1 cellular context compared by ENCODE assay signal in the genomic region with DNA sequence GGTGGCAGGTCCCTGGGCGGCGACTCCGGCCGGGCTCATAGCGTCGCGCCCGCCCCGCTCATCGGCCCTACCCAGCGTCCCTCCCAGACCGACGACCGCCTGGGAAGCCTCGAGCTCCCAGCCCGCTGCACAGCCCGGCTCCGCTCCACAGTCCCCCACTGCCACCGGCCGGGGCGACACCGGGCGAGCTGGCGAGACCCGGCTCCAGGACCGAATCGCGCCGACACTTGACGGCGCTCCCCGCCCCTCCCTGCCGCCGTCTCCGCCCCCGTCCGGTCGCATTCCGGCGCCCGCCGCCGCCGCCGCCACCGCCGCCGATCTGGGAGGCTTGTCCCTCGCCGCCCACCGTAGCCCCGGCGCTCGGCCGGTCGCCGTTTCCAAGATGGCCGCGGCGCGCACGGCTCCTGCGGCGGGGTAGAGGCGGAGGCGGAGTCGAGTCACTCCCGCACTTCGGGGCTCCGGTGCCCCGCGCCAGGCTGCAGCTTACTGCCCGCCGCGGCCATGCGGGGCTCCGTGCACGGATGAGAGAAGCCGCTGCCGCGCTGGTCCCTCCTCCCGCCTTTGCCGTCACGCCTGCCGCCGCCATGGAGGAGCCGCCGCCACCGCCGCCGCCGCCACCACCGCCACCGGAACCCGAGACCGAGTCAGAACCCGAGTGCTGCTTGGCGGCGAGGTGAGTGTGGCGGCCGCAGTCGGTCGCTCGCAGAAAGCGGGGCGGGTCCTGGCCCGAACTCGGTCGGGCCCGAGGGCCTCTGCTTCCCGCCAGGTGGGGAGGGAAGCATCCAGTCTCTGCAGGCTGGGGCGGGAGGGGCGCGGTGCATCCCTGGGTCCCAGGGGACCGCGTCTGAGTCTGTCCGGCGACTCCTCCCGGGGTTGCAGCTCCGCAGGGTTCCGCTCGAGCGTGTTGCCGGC.
TF ChIP-seq lines count a peak whose summit lies in the region.

A gene with protein sequence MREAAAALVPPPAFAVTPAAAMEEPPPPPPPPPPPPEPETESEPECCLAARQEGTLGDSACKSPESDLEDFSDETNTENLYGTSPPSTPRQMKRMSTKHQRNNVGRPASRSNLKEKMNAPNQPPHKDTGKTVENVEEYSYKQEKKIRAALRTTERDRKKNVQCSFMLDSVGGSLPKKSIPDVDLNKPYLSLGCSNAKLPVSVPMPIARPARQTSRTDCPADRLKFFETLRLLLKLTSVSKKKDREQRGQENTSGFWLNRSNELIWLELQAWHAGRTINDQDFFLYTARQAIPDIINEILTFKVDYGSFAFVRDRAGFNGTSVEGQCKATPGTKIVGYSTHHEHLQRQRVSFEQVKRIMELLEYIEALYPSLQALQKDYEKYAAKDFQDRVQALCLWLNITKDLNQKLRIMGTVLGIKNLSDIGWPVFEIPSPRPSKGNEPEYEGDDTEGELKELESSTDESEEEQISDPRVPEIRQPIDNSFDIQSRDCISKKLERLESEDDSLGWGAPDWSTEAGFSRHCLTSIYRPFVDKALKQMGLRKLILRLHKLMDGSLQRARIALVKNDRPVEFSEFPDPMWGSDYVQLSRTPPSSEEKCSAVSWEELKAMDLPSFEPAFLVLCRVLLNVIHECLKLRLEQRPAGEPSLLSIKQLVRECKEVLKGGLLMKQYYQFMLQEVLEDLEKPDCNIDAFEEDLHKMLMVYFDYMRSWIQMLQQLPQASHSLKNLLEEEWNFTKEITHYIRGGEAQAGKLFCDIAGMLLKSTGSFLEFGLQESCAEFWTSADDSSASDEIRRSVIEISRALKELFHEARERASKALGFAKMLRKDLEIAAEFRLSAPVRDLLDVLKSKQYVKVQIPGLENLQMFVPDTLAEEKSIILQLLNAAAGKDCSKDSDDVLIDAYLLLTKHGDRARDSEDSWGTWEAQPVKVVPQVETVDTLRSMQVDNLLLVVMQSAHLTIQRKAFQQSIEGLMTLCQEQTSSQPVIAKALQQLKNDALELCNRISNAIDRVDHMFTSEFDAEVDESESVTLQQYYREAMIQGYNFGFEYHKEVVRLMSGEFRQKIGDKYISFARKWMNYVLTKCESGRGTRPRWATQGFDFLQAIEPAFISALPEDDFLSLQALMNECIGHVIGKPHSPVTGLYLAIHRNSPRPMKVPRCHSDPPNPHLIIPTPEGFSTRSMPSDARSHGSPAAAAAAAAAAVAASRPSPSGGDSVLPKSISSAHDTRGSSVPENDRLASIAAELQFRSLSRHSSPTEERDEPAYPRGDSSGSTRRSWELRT (N-terminal part only) (plus strand): TSS at position 359 of the 912 bp plus-strand sequence. CDS start 163 bp downstream, at position 522.

TF ChIP-seq in K562, 482 proteins besides CTCF, POLR2A, EP300 and RAD21 (continued from another document and continues in another):
- TF ChIP-seq ELK3 (CRISPR knock-in tag; IDR thresholded peaks at IDR 0.05) (no peak), TEAD1 (CRISPR knock-in tag; IDR thresholded peaks at IDR 0.05) (peak in 1 of 2 experiments; percentile 99; a peak in 2 of 4 replicates), CHAMP1 (IDR thresholded peaks at IDR 0.05) (no peak), ZNF830 (CRISPR knock-in tag; IDR thresholded peaks at IDR 0.05) (no peak; the same call in 1 of the 2 replicates), ZBTB12 (CRISPR knock-in tag; IDR thresholded peaks at IDR 0.05) (no peak), NFATC3 (IDR thresholded peaks at IDR 0.05) (no peak), ZNF384 (IDR thresholded peaks at IDR 0.05; ENCODE audit: low read depth, low read length) (no peak), KLF16 (IDR thresholded peaks at IDR 0.05) (peak; percentile 62; the same call in 1 of the 2 replicates), ZNF695 (CRISPR knock-in tag; IDR thresholded peaks at IDR 0.05) (no peak), KDM5B (IDR thresholded peaks at IDR 0.05; ENCODE audit: insufficient replicate concordance, low read depth, low read length) (peak; percentile 95), U2AF2 (optimal IDR thresholded peaks at IDR 0.05; ENCODE audit: low read depth, low read length) (no peak), ZNF77 (CRISPR knock-in tag; IDR thresholded peaks at IDR 0.05) (no peak), HNRNPH1 (optimal IDR thresholded peaks at IDR 0.05; ENCODE audit: low read depth, low read length) (no peak), SRSF7 (optimal IDR thresholded peaks at IDR 0.05; ENCODE audit: low read depth, low read length) (no peak), KLF13 (tag; IDR thresholded peaks at IDR 0.05; ENCODE audit: borderline replicate concordance, low read depth) (no peak), HDAC3 (IDR thresholded peaks at IDR 0.05; ENCODE audit: borderline replicate concordance, partially characterized antibody) (no peak), KDM1A (IDR thresholded peaks at IDR 0.05) (no peak), MTA2 (IDR thresholded peaks at IDR 0.05; ENCODE audit: low read depth) (no peak), RBM39 (optimal IDR thresholded peaks at IDR 0.05; ENCODE audit: low read depth, low read length) (no peak), NFIC (IDR thresholded peaks at IDR 0.05) (peak; percentile 33; the same call in 1 of the 2 replicates), MTA1 (IDR thresholded peaks at IDR 0.05; ENCODE audit: borderline replicate concordance) (0 out of 2 replicates have a peak, but pooled peaks have one; percentile 77), SMAD3 (CRISPR knock-in tag; conservative IDR thresholded peaks at IDR 0.05) (no peak), GATAD2B (IDR thresholded peaks at IDR 0.05; ENCODE audit: borderline replicate concordance) (peak; percentile 96), ETS2 (tag; IDR thresholded peaks at IDR 0.05; ENCODE audit: borderline replicate concordance, poor library complexity, severe bottlenecking) (no peak), GTF3C2 (IDR thresholded peaks at IDR 0.05; ENCODE audit: borderline replicate concordance, extremely low read depth, insufficient read length) (no peak), CCNT2 (IDR thresholded peaks at IDR 0.05; ENCODE audit: borderline replicate concordance, extremely low read depth, insufficient read length, low read depth, low read length) (no peak), TEAD2 (tag; IDR thresholded peaks at IDR 0.05) (no peak), BMI1 (IDR thresholded peaks at IDR 0.05; ENCODE audit: low read length) (no peak), L3MBTL2 (IDR thresholded peaks at IDR 0.05) (peak; percentile 88), NFXL1 (CRISPR knock-in tag; IDR thresholded peaks at IDR 0.05) (no peak), ZNF764 (CRISPR knock-in tag; IDR thresholded peaks at IDR 0.05; ENCODE audit: low read depth) (no peak), CEBPB (tag; IDR thresholded peaks at IDR 0.05) (no peak), HDGF (IDR thresholded peaks at IDR 0.05) (no peak)
- TF ChIP-seq, protein P1, sequence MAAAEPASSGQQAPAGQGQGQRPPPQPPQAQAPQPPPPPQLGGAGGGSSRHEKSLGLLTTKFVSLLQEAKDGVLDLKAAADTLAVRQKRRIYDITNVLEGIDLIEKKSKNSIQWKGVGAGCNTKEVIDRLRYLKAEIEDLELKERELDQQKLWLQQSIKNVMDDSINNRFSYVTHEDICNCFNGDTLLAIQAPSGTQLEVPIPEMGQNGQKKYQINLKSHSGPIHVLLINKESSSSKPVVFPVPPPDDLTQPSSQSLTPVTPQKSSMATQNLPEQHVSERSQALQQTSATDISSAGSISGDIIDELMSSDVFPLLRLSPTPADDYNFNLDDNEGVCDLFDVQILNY (CRISPR knock-in tag; IDR thresholded peaks at IDR 0.05) = peak; percentile 88
- TF ChIP-seq, protein P2, sequence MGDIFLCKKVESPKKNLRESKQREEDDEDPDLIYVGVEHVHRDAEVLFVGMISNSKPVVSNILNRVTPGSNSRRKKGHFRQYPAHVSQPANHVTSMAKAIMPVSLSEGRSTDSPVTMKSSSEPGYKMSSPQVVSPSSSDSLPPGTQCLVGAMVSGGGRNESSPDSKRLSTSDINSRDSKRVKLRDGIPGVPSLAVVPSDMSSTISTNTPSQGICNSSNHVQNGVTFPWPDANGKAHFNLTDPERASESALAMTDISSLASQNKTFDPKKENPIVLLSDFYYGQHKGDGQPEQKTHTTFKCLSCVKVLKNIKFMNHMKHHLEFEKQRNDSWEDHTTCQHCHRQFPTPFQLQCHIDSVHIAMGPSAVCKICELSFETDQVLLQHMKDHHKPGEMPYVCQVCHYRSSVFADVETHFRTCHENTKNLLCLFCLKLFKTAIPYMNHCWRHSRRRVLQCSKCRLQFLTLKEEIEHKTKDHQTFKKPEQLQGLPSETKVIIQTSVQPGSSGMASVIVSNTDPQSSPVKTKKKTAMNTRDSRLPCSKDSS (IDR thresholded peaks at IDR 0.05; ENCODE audit: low read depth, partially characterized antibody) = no peak
- TF ChIP-seq, protein P3, sequence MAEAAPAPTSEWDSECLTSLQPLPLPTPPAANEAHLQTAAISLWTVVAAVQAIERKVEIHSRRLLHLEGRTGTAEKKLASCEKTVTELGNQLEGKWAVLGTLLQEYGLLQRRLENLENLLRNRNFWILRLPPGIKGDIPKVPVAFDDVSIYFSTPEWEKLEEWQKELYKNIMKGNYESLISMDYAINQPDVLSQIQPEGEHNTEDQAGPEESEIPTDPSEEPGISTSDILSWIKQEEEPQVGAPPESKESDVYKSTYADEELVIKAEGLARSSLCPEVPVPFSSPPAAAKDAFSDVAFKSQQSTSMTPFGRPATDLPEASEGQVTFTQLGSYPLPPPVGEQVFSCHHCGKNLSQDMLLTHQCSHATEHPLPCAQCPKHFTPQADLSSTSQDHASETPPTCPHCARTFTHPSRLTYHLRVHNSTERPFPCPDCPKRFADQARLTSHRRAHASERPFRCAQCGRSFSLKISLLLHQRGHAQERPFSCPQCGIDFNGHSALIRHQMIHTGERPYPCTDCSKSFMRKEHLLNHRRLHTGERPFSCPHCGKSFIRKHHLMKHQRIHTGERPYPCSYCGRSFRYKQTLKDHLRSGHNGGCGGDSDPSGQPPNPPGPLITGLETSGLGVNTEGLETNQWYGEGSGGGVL (CRISPR knock-in tag; IDR thresholded peaks at IDR 0.05) = no peak
- TF ChIP-seq, protein P4, sequence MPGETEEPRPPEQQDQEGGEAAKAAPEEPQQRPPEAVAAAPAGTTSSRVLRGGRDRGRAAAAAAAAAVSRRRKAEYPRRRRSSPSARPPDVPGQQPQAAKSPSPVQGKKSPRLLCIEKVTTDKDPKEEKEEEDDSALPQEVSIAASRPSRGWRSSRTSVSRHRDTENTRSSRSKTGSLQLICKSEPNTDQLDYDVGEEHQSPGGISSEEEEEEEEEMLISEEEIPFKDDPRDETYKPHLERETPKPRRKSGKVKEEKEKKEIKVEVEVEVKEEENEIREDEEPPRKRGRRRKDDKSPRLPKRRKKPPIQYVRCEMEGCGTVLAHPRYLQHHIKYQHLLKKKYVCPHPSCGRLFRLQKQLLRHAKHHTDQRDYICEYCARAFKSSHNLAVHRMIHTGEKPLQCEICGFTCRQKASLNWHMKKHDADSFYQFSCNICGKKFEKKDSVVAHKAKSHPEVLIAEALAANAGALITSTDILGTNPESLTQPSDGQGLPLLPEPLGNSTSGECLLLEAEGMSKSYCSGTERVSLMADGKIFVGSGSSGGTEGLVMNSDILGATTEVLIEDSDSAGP (CRISPR knock-in tag; IDR thresholded peaks at IDR 0.05) = peak; percentile 59
